8 cellular contexts compared by ENCODE assay signal in genomic region chr13:38348890-38349289, GRCh38. TPM values are rescaled to one million over a fixed set of nuclear protein-coding genes. Genes with fewer than 3 reads are reported as not detected.
DNase-seq lines count a peak whose midpoint lies in the region; ATAC-seq and TF ChIP-seq lines count a peak whose summit lies in the region.

No MANE protein-coding gene starts in this region.

- H3K4me1 Mint-ChIP-seq in central memory CD8-positive, alpha-beta T cell = peaks cover 37% of the 10 kb centered on the region

- H3K27me3 Mint-ChIP-seq in central memory CD8-positive, alpha-beta T cell = no peaks in the 10 kb centered on the region

- DNase-seq in A673 (ENCODE audit: low spot score) = no peak
- no peak for DNase-seq in SJCRH30
- no peak for DNase-seq in central memory CD8-positive, alpha-beta T cell (ENCODE audit: low spot score in 2 of 2)
- DNase-seq in right lobe of liver = peak in 1 of 3 donors; percentile 37
- DNase-seq in stimulated activated CD4-positive, alpha-beta T cell treated with anti-CD3 and anti-CD28 coated beads, TNF-alpha, amount 100 ng/mL, for 48 hours (ENCODE audit: low read depth in 3 of 3) = peak; percentile 2 to 14 (median 14)
- DNase-seq in NCI-H226 = no peak

- peak overlapping the region; percentile 86 for H3K4me3 ChIP-seq in A673 (ENCODE audit: low read depth, low read length, poor library complexity, severe bottlenecking)
- H3K4me3 ChIP-seq in SJCRH30 = peak overlapping the region; percentile 71
- peak overlapping the region; percentile 68 to 80 (median 79) for H3K4me3 ChIP-seq in right lobe of liver

- H3K36me3 ChIP-seq in A673 (ENCODE audit: insufficient read depth, low read length, poor library complexity, severe bottlenecking) (peaks cover 14% of the 10 kb centered on the region), SJCRH30 (peaks cover 11% of the 10 kb centered on the region), right lobe of liver (no peaks in the 10 kb centered on the region)

- TF ChIP-seq CTCF in A673 (conservative IDR thresholded peaks at IDR 0.05; ENCODE audit: low read depth, low read length) = no peak
- no peak for TF ChIP-seq CTCF in right lobe of liver (IDR thresholded peaks at IDR 0.05)

- peak; percentile 27 for ATAC-seq in GM18517 (IDR thresholded peaks at IDR 0.05; ENCODE audit: unreplicated experiment)
- peak; percentile 15 for ATAC-seq in HG03045 (IDR thresholded peaks at IDR 0.05; ENCODE audit: unreplicated experiment)
- ATAC-seq in central memory CD8-positive, alpha-beta T cell (replicated peaks; ENCODE audit: extremely low read depth, poor library complexity, severe bottlenecking) = no peak
- ATAC-seq in right lobe of liver = peak in 3 of 4 donors; percentile 5 to 30 (median 16)

- H3K9me3 ChIP-seq in A673 (ENCODE audit: low read depth, low read length, poor library complexity, severe bottlenecking) = no peaks in the 10 kb centered on the region
- H3K9me3 ChIP-seq in SJCRH30 (replicated peaks) = no peaks in the 10 kb centered on the region
- H3K9me3 ChIP-seq in right lobe of liver = no peaks in the 10 kb centered on the region

- no peak for TF ChIP-seq POLR2A in right lobe of liver (IDR thresholded peaks at IDR 0.05)

- no peaks in the 10 kb centered on the region for H3K27me3 ChIP-seq in A673 (replicated peaks; ENCODE audit: insufficient read depth, low read depth, low read length, poor library complexity)
- H3K27me3 ChIP-seq in SJCRH30 = no peaks in the 10 kb centered on the region
- H3K27me3 ChIP-seq in right lobe of liver = no peaks in the 10 kb centered on the region

- BruUV-seq in A673 (replicated peaks; lab: Mats Ljungman, UMichigan) = TSS peak; percentile 91

- POLR2A ChIA-PET in A673 (lab: Charles Lee; ENCODE audit: low non-redundant PET) = no interaction called here

- H3K9me3 Mint-ChIP-seq in central memory CD8-positive, alpha-beta T cell = no peaks in the 10 kb centered on the region

- intact Hi-C loops in A673 (cut with micrococcal nuclease; ENCODE audit: unreplicated experiment) (no loop called here), right lobe of liver (cut with DNase I) (no loop called here)

- peaks cover 21% of the 10 kb centered on the region for H3K4me1 ChIP-seq in A673 (ENCODE audit: insufficient read depth, low read length, poor library complexity, severe bottlenecking)
- H3K4me1 ChIP-seq in SJCRH30 = no peaks in the 10 kb centered on the region; the same call in 1 of the 2 replicates
- peaks cover 0 to 21% (median 5%) of the 10 kb centered on the region in 4 donors for H3K4me1 ChIP-seq in right lobe of liver

- under 1% methylated on average over 11 of the region's 11 CpGs for WGBS in right lobe of liver (ENCODE audit: insufficient coverage, low coverage, low lambda C conversion rate, missing lambda C conversion rate)

- CTCF ChIA-PET in A673 (lab: Charles Lee) = interaction anchor here (0.9 kb wide), 1 partner anchor 479 kb away, joined by 3 read pairs; no protein-coding TSS in a partner anchor

- H3K4me3 Mint-ChIP-seq in central memory CD8-positive, alpha-beta T cell = peak overlapping the region; percentile 100

- peaks cover 15% of the 10 kb centered on the region for H3K36me3 Mint-ChIP-seq in central memory CD8-positive, alpha-beta T cell (ENCODE audit: insufficient read depth)

- H3K27ac Mint-ChIP-seq in central memory CD8-positive, alpha-beta T cell (ENCODE audit: low read depth) = peak overlapping the region; percentile 99

- peak overlapping the region; percentile 90 for H3K27ac ChIP-seq in A673 (ENCODE audit: low read depth, low read length, poor library complexity, severe bottlenecking)
- H3K27ac ChIP-seq in SJCRH30 = peak overlapping the region; percentile 90; the same call in 1 of the 2 replicates
- peak overlapping the region; percentile 81 to 94 (median 92) for H3K27ac ChIP-seq in right lobe of liver

RNA-seq across cellular contexts. Expression of gene UFM1, which starts 0.8 kb away (rescaled TPM):
- total RNA-seq in A673 (2021) (74.8 and 87.9 TPM in 2 replicates), right lobe of liver (10 to 100 TPM; 27.1 to 41.5 (median 33.1) TPM)
- total RNA-seq in SJCRH30 (2014; rRNA removed; shearing (Covaris generic)) = 90.0 and 101 TPM in 2 replicates

Comparison
In these comparisons a context has a peak if more than half of its experiments do, and no peak if none do; other contexts are left out.
1. DNase-seq: peak in stimulated activated CD4-positive, alpha-beta T cell treated with anti-CD3 and anti-CD28 coated beads, TNF-alpha, amount 100 ng/mL, for 48 hours (3 of 3); none in A673 (single experiment), SJCRH30 (0 of 2), central memory CD8-positive, alpha-beta T cell (0 of 2) and NCI-H226 (single experiment).
2. Peak in every context shown above with its lines, with median percentiles within 50 percentile points of each other: H3K27ac ChIP-seq and H3K4me3 ChIP-seq.